ENCODE assay signal across 22 cellular contexts in the genomic region with DNA sequence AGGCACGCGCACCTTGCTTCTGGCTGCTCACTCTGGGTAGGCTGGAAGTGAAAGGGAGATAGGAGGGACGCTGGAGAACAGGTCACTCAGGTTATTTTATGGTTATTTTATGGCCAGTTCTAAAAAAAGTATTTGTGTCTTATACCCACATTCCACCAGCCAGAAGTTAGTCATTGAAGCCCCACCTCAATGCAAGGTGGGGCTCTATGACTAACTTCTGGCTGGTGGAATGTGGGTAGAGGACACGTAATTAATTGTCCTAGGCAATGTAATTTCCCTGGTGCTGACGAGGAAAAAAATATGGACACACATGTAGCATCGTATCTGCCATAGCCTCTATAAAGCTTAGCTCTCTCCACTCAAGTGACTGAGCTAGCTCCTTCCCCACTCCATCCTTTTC.
DNase-seq lines count a peak whose midpoint lies in the region; ATAC-seq, FAIRE-seq and TF ChIP-seq lines count a peak whose summit lies in the region.
"Had no signal": no experiment of that assay in that cellular context is flagged by ENCODE, and none has a peak within 500 bp of the region (broad histone marks: within the 10 kb centered on the region; RNA-seq: fewer than 3 reads in every experiment).

No MANE protein-coding gene starts in this region.

- peak; percentile 26 for DNase-seq in Caki2 (ENCODE audit: low read depth)
- DNase-seq in LoVo (ENCODE audit: low spot score): peak; percentile 90
- DNase-seq in bronchial epithelial cell (ENCODE audit: low read depth): peak; percentile 85
- DNase-seq in left colon: no peak
- DNase-seq in NOMO-1 treated with dmso at 0.1 percent for 144 hours (lab: John Stamatoyannopoulos, UW; ENCODE audit: unreplicated experiment): no peak
- no peak for DNase-seq in RPMI8226
- DNase-seq in NCI-H524 (lab: John Stamatoyannopoulos, UW): no peak
- no peak for DNase-seq in colonic mucosa
- DNase-seq: DMS79 treated with DMSO at 0.1 percent for 48 hours, GF-D8, GM23248, NCI-H1105 treated with DMSO at 0.1 percent for 48 hours, NCI-H187, NCI-H2171, NCI-H510A had no signal

- H3K4me1 ChIP-seq in colonic mucosa: no peaks in the 10 kb centered on the region
- H3K4me1 ChIP-seq: A549 had no signal

- no peak for FAIRE-seq in bronchial epithelial cell (lab: Jason Lieb, UNC)
- FAIRE-seq: A549, D721Med, HepG2 had no signal

- no peaks in the 10 kb centered on the region for H3K9me3 ChIP-seq in colonic mucosa
- H3K9me3 ChIP-seq: A549, SJSA1 had no signal

- H3K27me3 ChIP-seq in bronchial epithelial cell (ENCODE audit: control insufficient read depth, insufficient read depth, low read length): no peaks in the 10 kb centered on the region
- no peaks in the 10 kb centered on the region for H3K27me3 ChIP-seq in colonic mucosa
- H3K27me3 ChIP-seq: SJSA1 had no signal

- peak; percentile 44 for ATAC-seq in left colon
- ATAC-seq: A549, HepG2 had no signal

- no peaks in the 10 kb centered on the region for H3K36me3 ChIP-seq in bronchial epithelial cell (ENCODE audit: control insufficient read depth, insufficient read depth, low read length)
- no peaks in the 10 kb centered on the region for H3K36me3 ChIP-seq in colonic mucosa
- H3K36me3 ChIP-seq: SJSA1 had no signal

- no peak overlapping the region for H3K27ac ChIP-seq in colonic mucosa
- H3K27ac ChIP-seq: A549, C4-2B, GM23248, HL-60, KMS-11, SJSA1 had no signal

- in situ Hi-C loops in Caki2 (cut with HindIII; ENCODE audit: low pct_unique_long_range_greater_than_20kb, low sequenced_read_pairs): no loop called here

- H3K9ac ChIP-seq in colonic mucosa (ENCODE audit: low read depth in 2 of 2, low read length in 2 of 2): no peak overlapping the region
- H3K9ac ChIP-seq: GM23248, KMS-11 had no signal

- TF ChIP-seq CTCF in bronchial epithelial cell (IDR thresholded peaks at IDR 0.05; ENCODE audit: insufficient read depth, low read length, severe bottlenecking) (no peak), colonic mucosa (IDR thresholded peaks at IDR 0.05) (no peak)

- intact Hi-C loops in left colon (cut with DNase I, micrococcal nuclease) (no loop called here), colonic mucosa (cut with DNase I) (no loop called here)

- H3K4me3 ChIP-seq in bronchial epithelial cell (ENCODE audit: low read depth, low read length) (no peak overlapping the region), colonic mucosa (no peak overlapping the region)
- H3K4me3 ChIP-seq: A549, GM23248, SJSA1 had no signal

Comparison
In these comparisons a context has a peak if more than half of its experiments do, and no peak if none do; other contexts are left out.
1. DNase-seq: peak in Caki2 (single experiment), LoVo (single experiment) and bronchial epithelial cell (single experiment); none in left colon (0 of 2), NOMO-1 treated with dmso at 0.1 percent for 144 hours (single experiment), RPMI8226 (single experiment), NCI-H524 (0 of 2) and colonic mucosa (single experiment).